ENCODE assay signal across 16 cellular contexts in the genomic region with DNA sequence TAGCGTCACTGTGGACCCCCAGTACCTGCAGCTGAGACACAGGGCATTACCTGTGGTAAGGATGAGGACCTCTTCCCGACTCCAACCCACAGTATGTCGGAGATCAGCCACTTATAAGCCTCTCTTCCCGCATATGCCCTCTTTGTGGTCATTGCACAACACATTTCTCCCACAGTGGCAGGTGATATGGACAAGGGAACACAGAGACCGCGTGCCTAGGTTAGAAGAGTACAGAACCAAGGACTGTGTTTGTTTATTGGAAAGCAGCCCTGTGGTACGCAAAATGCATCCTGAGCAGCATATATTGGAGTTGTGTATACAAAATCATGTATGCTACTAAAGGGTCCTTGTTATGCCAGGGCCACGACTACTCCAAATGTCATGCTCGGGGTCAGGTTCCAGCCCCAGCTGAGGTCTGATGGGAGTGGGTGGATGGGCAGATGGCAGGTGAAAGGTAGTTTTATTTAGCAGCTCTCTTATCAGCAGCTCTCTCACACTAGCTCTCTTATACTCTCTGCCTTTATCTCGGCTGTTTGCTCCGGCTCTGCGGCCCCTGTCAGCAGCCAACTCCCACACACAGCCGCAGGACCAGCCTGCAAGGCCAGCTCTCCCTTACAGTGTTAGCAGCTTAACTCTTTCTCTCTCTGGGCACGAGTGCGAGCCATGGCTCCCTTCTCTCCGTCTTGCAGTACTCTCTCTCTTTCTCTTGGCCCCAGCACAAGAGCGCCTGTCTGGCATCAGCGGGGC.
"Had no signal": no experiment of that assay in that cellular context is flagged by ENCODE, and none has a peak within 500 bp of the region (broad histone marks: within the 10 kb centered on the region; RNA-seq: fewer than 3 reads in every experiment).

No MANE protein-coding gene starts in this region.

- H3K9me3 Mint-ChIP-seq: natural killer cell treated with Interleukin-12 subunit alpha and Interleukin-12 subunit beta and Interleukin-15 and Interleukin-18, amount 100 ng/mL, for 72 hours had no signal

- H3K4me3 ChIP-seq: dorsolateral prefrontal cortex, psoas muscle, upper lobe of right lung had no signal

- ATAC-seq: esophagus mucosa; left colon; natural killer cell treated with Interleukin-12 subunit alpha and Interleukin-12 subunit beta and Interleukin-15 and Interleukin-18, amount 100 ng/mL, for 72 hours; psoas muscle; stimulated activated naive CD8-positive, alpha-beta T cell treated with anti-CD3 and anti-CD28 coated beads, Interleukin-15, Interleukin-2, amounts not matched to agents 100 U/mL and 50 U/mL, for 24 hours; T-cell; upper lobe of right lung had no signal

- H3K4me1 ChIP-seq: psoas muscle, upper lobe of right lung had no signal

- H3K27me3 ChIP-seq: brain microvascular endothelial cell, upper lobe of right lung had no signal

- H3K36me3 ChIP-seq: brain microvascular endothelial cell, upper lobe of right lung had no signal

- DNase-seq: activated B cell treated with CpG ODN at 0.5 μM for 24 hours; activated T-cell treated with anti-CD3 and anti-CD28 coated beads, Interleukin-2, amount 50 U/mL, for 1 hour; brain microvascular endothelial cell; immature natural killer cell; left colon; mesenchymal stem cell; psoas muscle; stimulated activated CD4-positive, alpha-beta T cell treated with anti-CD3 and anti-CD28 coated beads, Interleukin-2, amount 100 ng/mL, for 48 hours; stimulated activated naive CD8-positive, alpha-beta T cell treated with anti-CD3 and anti-CD28 coated beads, Interleukin-15, Interleukin-2, amounts not matched to agents 100 U/mL and 50 U/mL, for 24 hours; T-cell; T1000; upper lobe of right lung had no signal

- H3K36me3 Mint-ChIP-seq: activated naive CD4-positive, alpha-beta T cell treated with anti-CD3 and anti-CD28 coated beads, Interleukin-2, amount 50 U/mL, for 24 hours; T-cell had no signal

- H3K4me1 Mint-ChIP-seq: activated naive CD4-positive, alpha-beta T cell treated with anti-CD3 and anti-CD28 coated beads, Interleukin-2, amount 50 U/mL, for 24 hours; immature natural killer cell; T-cell had no signal

- H3K27ac ChIP-seq: brain microvascular endothelial cell, psoas muscle, upper lobe of right lung had no signal

- H3K27me3 Mint-ChIP-seq: activated B cell treated with CpG ODN at 0.5 μM for 24 hours; natural killer cell treated with Interleukin-12 subunit alpha and Interleukin-12 subunit beta and Interleukin-15 and Interleukin-18, amount 100 ng/mL, for 72 hours; T-cell had no signal

- H3K4me3 Mint-ChIP-seq: activated B cell treated with CpG ODN at 0.5 μM for 24 hours; activated naive CD4-positive, alpha-beta T cell treated with anti-CD3 and anti-CD28 coated beads, Interleukin-2, amount 50 U/mL, for 24 hours; immature natural killer cell; natural killer cell treated with Interleukin-12 subunit alpha and Interleukin-12 subunit beta and Interleukin-15 and Interleukin-18, amount 100 ng/mL, for 72 hours; T-cell had no signal

- H3K9me3 ChIP-seq: upper lobe of right lung had no signal

- H3K27ac Mint-ChIP-seq: activated B cell treated with CpG ODN at 0.5 μM for 24 hours; activated naive CD4-positive, alpha-beta T cell treated with anti-CD3 and anti-CD28 coated beads, Interleukin-2, amount 50 U/mL, for 24 hours; immature natural killer cell; natural killer cell treated with Interleukin-12 subunit alpha and Interleukin-12 subunit beta and Interleukin-15 and Interleukin-18, amount 100 ng/mL, for 72 hours; T-cell had no signal
